19 cellular contexts compared by ENCODE assay signal in the genomic region with DNA sequence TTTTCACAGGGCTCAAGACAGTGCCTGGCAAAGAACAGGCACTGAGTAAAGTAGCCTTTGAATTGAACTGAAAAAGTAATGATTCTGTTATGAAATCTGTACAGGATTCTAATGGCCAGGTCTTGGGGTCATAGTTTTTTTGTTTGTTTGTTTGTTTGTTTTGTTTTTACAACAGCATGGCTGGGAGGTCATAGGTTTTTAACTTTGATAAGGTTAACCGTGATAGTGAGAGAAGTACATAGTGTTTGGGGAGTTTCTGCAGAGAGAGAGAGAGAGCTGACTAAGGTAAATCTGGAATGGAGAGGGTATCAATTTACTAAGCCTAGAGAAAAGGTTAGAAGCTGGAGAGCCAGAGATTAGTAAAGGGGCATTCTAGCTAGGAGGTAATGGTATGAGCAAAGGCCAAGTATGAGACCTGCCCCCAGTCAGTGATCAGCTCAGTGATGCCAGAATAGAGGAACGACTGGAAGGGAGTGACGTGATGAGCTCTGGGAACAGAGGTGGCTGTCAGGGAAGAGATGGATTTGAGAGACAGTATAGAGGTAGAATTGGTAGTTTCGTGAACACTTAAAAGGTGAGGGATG. TPM values are rescaled to one million over a fixed set of nuclear protein-coding genes. Genes with fewer than 3 reads are reported as not detected.
DNase-seq lines count a peak whose midpoint lies in the region; ATAC-seq, FAIRE-seq and TF ChIP-seq lines count a peak whose summit lies in the region.
"Had no signal": no experiment of that assay in that cellular context is flagged by ENCODE, and none has a peak within 500 bp of the region (broad histone marks: within the 10 kb centered on the region; RNA-seq: fewer than 3 reads in every experiment).

No MANE protein-coding gene starts in this region.

- H3K27me3 Mint-ChIP-seq in T-helper 1 cell treated with Interleukin-12 subunit alpha and Interleukin-12 subunit beta and Interleukin-4 antibody, amounts not matched to agents 30 μg/mL and 1 μg/mL, for 36 hours (ENCODE audit: low read depth), result no peaks in the 10 kb centered on the region
- no peaks in the 10 kb centered on the region for H3K27me3 Mint-ChIP-seq in GM23338 (ENCODE audit: insufficient read depth, low read depth, poor library complexity)
- no peaks in the 10 kb centered on the region for H3K27me3 Mint-ChIP-seq in natural killer cell (ENCODE audit: low read depth in 2 of 2)

- H3K4me1 Mint-ChIP-seq in T-helper 1 cell treated with Interleukin-12 subunit alpha and Interleukin-12 subunit beta and Interleukin-4 antibody, amounts not matched to agents 30 μg/mL and 1 μg/mL, for 36 hours (ENCODE audit: low read depth), result peaks cover 37% of the 10 kb centered on the region
- H3K4me1 Mint-ChIP-seq in GM23338 (no peaks in the 10 kb centered on the region), natural killer cell (peaks cover 5 to 16% of the 10 kb centered on the region in 2 donors)

- H2AFZ ChIP-seq in GM23338, result no peak overlapping the region
- no peak overlapping the region for H2AFZ ChIP-seq in GM12878 (ENCODE audit: control insufficient read depth, low read depth, low read length)

- in situ Hi-C loops in GM12878 (cut with MboI), result no loop called here

- no peaks in the 10 kb centered on the region for H3K9me3 ChIP-seq in GM12878 (replicated peaks; ENCODE audit: control insufficient read depth, insufficient read depth, low read length)
- H3K9me3 ChIP-seq: BLaER1, tibial artery had no signal

- no peak overlapping the region for H3K9ac ChIP-seq in GM12878 (ENCODE audit: control insufficient read depth, insufficient read depth, low read length)
- H3K9ac ChIP-seq: BLaER1 had no signal

- H3K27ac ChIP-seq in GM23338 (ENCODE audit: low read depth), result peak overlapping the region; percentile 60
- H3K27ac ChIP-seq in GM12878 (ENCODE audit: control insufficient read depth, insufficient read depth), result no peak overlapping the region
- H3K27ac ChIP-seq: BLaER1, SK-N-MC, tibial artery had no signal

- 75% methylated on average over 4 of the region's 4 CpGs for WGBS in GM12878 (ENCODE audit: insufficient coverage, insufficient replicate concordance, low lambda C conversion rate, missing lambda C conversion rate)

- DNase-seq in T-helper 1 cell (no peak), GM23338 (ENCODE audit: low spot score) (no peak), GM12878 (ENCODE audit: low read depth, low spot score) (no peak), natural killer cell (no peak), amniotic stem cell (lab: John Stamatoyannopoulos, UW) (no peak), ureter (ENCODE audit: low spot score) (no peak)
- no peak for DNase-seq in stimulated activated CD4-positive, alpha-beta T cell treated with anti-CD3 and anti-CD28 coated beads, Interleukin-2, amount 100 ng/mL, for 48 hours
- DNase-seq: 8988T; activated T-cell treated with anti-CD3 and anti-CD28 coated beads, Interleukin-2, amount 50 U/mL, for 4 hours; NCI-H1417 treated with DMSO at 0.1 percent for 48 hours; NCI-H774; tibial artery had no signal

- no peak for FAIRE-seq in GM12878 (lab: Jason Lieb, UNC)
- FAIRE-seq: astrocyte, islet of Langerhans had no signal

- H3K4me1 ChIP-seq in GM23338 (ENCODE audit: insufficient read depth) (no peaks in the 10 kb centered on the region), GM12878 (ENCODE audit: control insufficient read depth, insufficient read depth, low read length) (no peaks in the 10 kb centered on the region)
- H3K4me1 ChIP-seq: BLaER1, tibial artery had no signal

- peaks cover 67% of the 10 kb centered on the region for H3K36me3 Mint-ChIP-seq in T-helper 1 cell treated with Interleukin-12 subunit alpha and Interleukin-12 subunit beta and Interleukin-4 antibody, amounts not matched to agents 30 μg/mL and 1 μg/mL, for 36 hours (ENCODE audit: low read depth)
- H3K36me3 Mint-ChIP-seq in GM23338 (ENCODE audit: low read depth) (peaks cover 95% of the 10 kb centered on the region), natural killer cell (peaks cover 52% of the 10 kb centered on the region)

- intact Hi-C loops in GM12878 (cut with micrococcal nuclease; ENCODE audit: unreplicated experiment), result no loop called here
- intact Hi-C loops in natural killer cell (cut with micrococcal nuclease), result no loop called here

- TF ChIP-seq POLR2A in GM12878 (IDR thresholded peaks at IDR 0.05; ENCODE audit: low read depth, low read length), result 0 out of 2 replicates have a peak, but pooled peaks have one; percentile 14

- H3K79me2 ChIP-seq in GM23338 (replicated peaks; ENCODE audit: insufficient read depth), result peaks cover 72% of the 10 kb centered on the region
- H3K79me2 ChIP-seq in GM12878 (ENCODE audit: control insufficient read depth, insufficient read depth, low read length), result no peaks in the 10 kb centered on the region; the same call in none of the 2 replicates

- no peak overlapping the region for H3K4me3 Mint-ChIP-seq in T-helper 1 cell treated with Interleukin-12 subunit alpha and Interleukin-12 subunit beta and Interleukin-4 antibody, amounts not matched to agents 30 μg/mL and 1 μg/mL, for 36 hours
- no peak overlapping the region for H3K4me3 Mint-ChIP-seq in GM23338
- no peak overlapping the region for H3K4me3 Mint-ChIP-seq in natural killer cell
- H3K4me3 Mint-ChIP-seq: activated T-cell treated with anti-CD3 and anti-CD28 coated beads, Interleukin-2, amount 50 U/mL, for 4 hours had no signal

- TF ChIP-seq EP300 in GM12878 (IDR thresholded peaks at IDR 0.05; ENCODE audit: borderline replicate concordance in 1 of 2, control insufficient read depth in 1 of 2, low read depth in 2 of 2, low read length in 2 of 2), result no peak

- no peak for TF ChIP-seq RAD21 in GM12878 (IDR thresholded peaks at IDR 0.05; ENCODE audit: insufficient read depth, low read depth, low read length)

- POLR2A ChIA-PET in GM12878 (lab: Charles Lee), result interaction anchor here (1.3 kb wide), 1 partner anchor 11 kb away, joined by 3 read pairs; no protein-coding TSS in a partner anchor

- H3K9me3 Mint-ChIP-seq in T-helper 1 cell treated with Interleukin-12 subunit alpha and Interleukin-12 subunit beta and Interleukin-4 antibody, amounts not matched to agents 30 μg/mL and 1 μg/mL, for 36 hours, result no peaks in the 10 kb centered on the region
- H3K9me3 Mint-ChIP-seq in GM23338, result no peaks in the 10 kb centered on the region; the same call in 2 of the 3 replicates
- H3K9me3 Mint-ChIP-seq in natural killer cell, result no peaks in the 10 kb centered on the region
- H3K9me3 Mint-ChIP-seq: activated T-cell treated with anti-CD3 and anti-CD28 coated beads, Interleukin-2, amount 50 U/mL, for 4 hours had no signal

- CTCF ChIA-PET in GM12878 (lab: Yijun Ruan, JAX), result interaction anchor here (0.8 to 1.6 kb wide), 4 partner anchors 9 to 255 kb away, joined by 3 to 4 read pairs (median 3); no protein-coding TSS in a partner anchor

- peak overlapping the region; percentile 62 for H3K27ac Mint-ChIP-seq in T-helper 1 cell treated with Interleukin-12 subunit alpha and Interleukin-12 subunit beta and Interleukin-4 antibody, amounts not matched to agents 30 μg/mL and 1 μg/mL, for 36 hours
- H3K27ac Mint-ChIP-seq in GM23338, result peak overlapping the region; percentile 24; the same call in 1 of the 2 replicates
- peak overlapping the region; percentile 12 to 21 for H3K27ac Mint-ChIP-seq in natural killer cell

- H3K27me3 ChIP-seq in GM23338 (ENCODE audit: insufficient read depth), result no peaks in the 10 kb centered on the region
- no peaks in the 10 kb centered on the region for H3K27me3 ChIP-seq in GM12878 (replicated peaks in 1 of 2; ENCODE audit: control insufficient read depth in 2 of 2, insufficient read depth in 2 of 2, low read length in 1 of 2)
- H3K27me3 ChIP-seq: BLaER1, tibial artery had no signal

- H3K4me3 ChIP-seq in GM23338 (no peak overlapping the region), GM12878 (no peak overlapping the region)
- H3K4me3 ChIP-seq: BLaER1, SK-N-MC, smooth muscle cell, tibial artery had no signal

- no peak for ATAC-seq in GM23338
- no peak for ATAC-seq in GM12878
- no peak for ATAC-seq in natural killer cell
- ATAC-seq: Panc1 had no signal

- H3K9me2 ChIP-seq in GM23338 (ENCODE audit: insufficient read depth), result no peaks in the 10 kb centered on the region

- no TSS peak for BruUV-seq in GM12878 (replicated peaks; lab: Mats Ljungman, UMichigan)

- H3F3A ChIP-seq in GM23338 (replicated peaks; ENCODE audit: low read depth), result peaks cover 8% of the 10 kb centered on the region

- peaks cover 41% of the 10 kb centered on the region for H4K20me1 ChIP-seq in GM23338 (replicated peaks; ENCODE audit: insufficient read depth)
- no peaks in the 10 kb centered on the region for H4K20me1 ChIP-seq in GM12878 (ENCODE audit: control insufficient read depth, insufficient read depth)

- H3K4me2 ChIP-seq in GM23338 (no peak overlapping the region), GM12878 (ENCODE audit: control insufficient read depth, insufficient read depth) (no peak overlapping the region)
- H3K4me2 ChIP-seq: BLaER1, smooth muscle cell had no signal

- SMC1A ChIA-PET in GM12878 (lab: Charles Lee; ENCODE audit: uncharacterized antibody, unreplicated experiment), result interaction anchor here (0.8 to 0.9 kb wide), 2 partner anchors 9 to 102 kb away, joined by 3 to 4 read pairs; no protein-coding TSS in a partner anchor

- peaks cover 94% of the 10 kb centered on the region for H3K36me3 ChIP-seq in GM23338 (ENCODE audit: insufficient read depth)
- peaks cover 14 to 67% of the 10 kb centered on the region in 2 experiments for H3K36me3 ChIP-seq in GM12878 (ENCODE audit: control insufficient read depth in 2 of 2, insufficient read depth in 2 of 2, low read length in 1 of 2)

- TF ChIP-seq CTCF in GM23338 (conservative IDR thresholded peaks at IDR 0.05; ENCODE audit: low read depth in 2 of 2), result no peak
- no peak for TF ChIP-seq CTCF in GM12878 (IDR thresholded peaks at IDR 0.05 in 2 of 3, conservative IDR thresholded peaks at IDR 0.05 in 1 of 3; ENCODE audit: control insufficient read depth in 2 of 3, extremely low read depth in 1 of 3, insufficient read depth in 1 of 3, low read depth in 3 of 3, low read length in 3 of 3)
- no peak for TF ChIP-seq CTCF in natural killer cell (IDR thresholded peaks at IDR 0.05)

- RAD21 ChIA-PET in GM12878 (lab: Charles Lee; ENCODE audit: unreplicated experiment), result no interaction called here

RNA-seq across cellular contexts. Expression of a gene that starts 25.9 kb away (rescaled TPM):
- 482 and 499 TPM in 2 replicates for total RNA-seq in GM23338 (2014; rRNA removed; shearing (Covaris generic))
- polyA plus RNA-seq in GM23338 (2016; fragmentation: Nextera tagmentation; extraction: Ambion mirVana) (432 and 524 TPM in 2 replicates), GM12878 (2011; rRNA removed) (636 and 704 TPM in 2 replicates), GM12878 (2014; fragmentation: Illumina TruSeq; extraction: Trizol) (496 and 588 TPM in 2 replicates), GM12878 (2014; fragmentation: Nextera tagmentation; extraction: Ambion mirVana) (100 to 1,000 TPM; 552 to 556 TPM), GM12878 (2014; rRNA removed) (227 and 259 TPM in 2 replicates), GM12878 (2016; fragmentation: Nextera tagmentation; extraction: Ambion mirVana) (100 to 1,000 TPM; 770 to 815 TPM)
- 263 and 285 TPM in 2 replicates for total RNA-seq in GM12878 (2013; cell fraction: nucleolus; rRNA removed)
- total RNA-seq in GM12878 (2014; rRNA removed) (403 and 444 TPM in 2 replicates), GM12878 (2014; rRNA removed; fragmentation: Illumina TruSeq; extraction: Trizol) (489 and 508 TPM in 2 replicates), GM12878 (2021) (479 and 499 TPM in 2 replicates), natural killer cell (100 to 1,000 TPM; 188 to 220 (median 201) TPM), ureter (282 TPM)
- 207 TPM for polyA plus RNA-seq in GM12878 (2011; ENCODE audit: low read depth)
- polyA plus RNA-seq in GM12878 (2011; cell fraction: cytosol; rRNA removed), result 275 and 287 TPM in 2 replicates
- 218 and 240 TPM in 2 replicates for polyA plus RNA-seq in GM12878 (2011; cell fraction: nucleus; rRNA removed)
- 158 and 167 TPM in 2 replicates for polyA plus RNA-seq in GM12878 (2012)
- polyA minus RNA-seq in GM12878 (2011; rRNA and poly(A)+ RNA removed), result 521 and 1,300 TPM in 2 replicates
- 139 and 143 TPM in 2 replicates for polyA minus RNA-seq in GM12878 (2011; cell fraction: cytosol; rRNA and poly(A)+ RNA removed)
- polyA minus RNA-seq in GM12878 (2011; cell fraction: nucleus; rRNA and poly(A)+ RNA removed), result 186 and 262 TPM in 2 replicates

RNA-seq across cellular contexts. Expression of a gene that starts 53.3 kb away (rescaled TPM):
- 3.9 and 8.0 TPM in 2 replicates for total RNA-seq in GM23338 (2014; rRNA removed; shearing (Covaris generic))
- polyA plus RNA-seq in GM23338 (2016; fragmentation: Nextera tagmentation; extraction: Ambion mirVana), result 1.4 and 1.7 TPM in 2 replicates
- 0.67 and 0.71 TPM in 2 replicates for total RNA-seq in GM12878 (2013; cell fraction: nucleolus; rRNA removed)
- 1.4 and 1.6 TPM in 2 replicates for total RNA-seq in GM12878 (2014; rRNA removed)
- 2.5 TPM in 2 replicates for total RNA-seq in GM12878 (2014; rRNA removed; fragmentation: Illumina TruSeq; extraction: Trizol)
- 2.4 and 2.7 TPM in 2 replicates for total RNA-seq in GM12878 (2021)
- polyA plus RNA-seq in GM12878 (2011; ENCODE audit: low read depth), result 0.16 TPM
- 0.13 and 0.23 TPM in 2 replicates for polyA plus RNA-seq in GM12878 (2011; rRNA removed)
- polyA plus RNA-seq in GM12878 (2011; cell fraction: cytosol; rRNA removed), result 0.02 and 0.07 TPM in 2 replicates
- polyA plus RNA-seq in GM12878 (2011; cell fraction: nucleus; rRNA removed), result 0.06 TPM in 1 of 2 replicates, not detected in the other
- 0.26 and 0.58 TPM in 2 replicates for polyA plus RNA-seq in GM12878 (2012)
- polyA plus RNA-seq in GM12878 (2014; fragmentation: Illumina TruSeq; extraction: Trizol), result 2.3 and 2.8 TPM in 2 replicates
- 1 to 10 TPM in 1 of 2 experiments, under 1 TPM in 1; 0.57 to 1.2 TPM for polyA plus RNA-seq in GM12878 (2014; fragmentation: Nextera tagmentation; extraction: Ambion mirVana)
- 1.5 and 3.2 TPM in 2 replicates for polyA plus RNA-seq in GM12878 (2014; rRNA removed)
- 1 to 10 TPM; 2.1 to 3.1 TPM for polyA plus RNA-seq in GM12878 (2016; fragmentation: Nextera tagmentation; extraction: Ambion mirVana)
- polyA minus RNA-seq in GM12878 (2011; rRNA and poly(A)+ RNA removed), result 0.82 TPM in 1 of 2 replicates, not detected in the other
- not detected in 2 replicates for polyA minus RNA-seq in GM12878 (2011; cell fraction: cytosol; rRNA and poly(A)+ RNA removed)
- polyA minus RNA-seq in GM12878 (2011; cell fraction: nucleus; rRNA and poly(A)+ RNA removed), result 0.12 TPM in 1 of 2 replicates, not detected in the other
- total RNA-seq in natural killer cell, result 1 to 10 TPM in 1 of 3 donors, under 1 TPM in 2; 0.68 to 1.5 (median 0.98) TPM
- 0.21 TPM for total RNA-seq in ureter

RNA-seq across cellular contexts. Expression of a gene that starts 53.4 kb away (rescaled TPM):
- total RNA-seq in GM23338 (2014; rRNA removed; shearing (Covaris generic)), result 15.5 and 18.7 TPM in 2 replicates
- polyA plus RNA-seq in GM23338 (2016; fragmentation: Nextera tagmentation; extraction: Ambion mirVana) (12.1 and 12.7 TPM in 2 replicates), GM12878 (2011; rRNA removed) (30.4 and 36.8 TPM in 2 replicates), GM12878 (2014; fragmentation: Illumina TruSeq; extraction: Trizol) (28.8 and 30.2 TPM in 2 replicates), GM12878 (2014; fragmentation: Nextera tagmentation; extraction: Ambion mirVana) (10 to 100 TPM in 1 of 2 experiments, 1 to 10 TPM in 1; 7.6 to 10.4 TPM), GM12878 (2014; rRNA removed) (26.1 and 37.4 TPM in 2 replicates), GM12878 (2016; fragmentation: Nextera tagmentation; extraction: Ambion mirVana) (10 to 100 TPM; 22.4 to 27.8 TPM)
- 39.0 and 48.8 TPM in 2 replicates for total RNA-seq in GM12878 (2013; cell fraction: nucleolus; rRNA removed)
- total RNA-seq in GM12878 (2014; rRNA removed) (25.6 and 36.2 TPM in 2 replicates), GM12878 (2014; rRNA removed; fragmentation: Illumina TruSeq; extraction: Trizol) (25.7 and 27.5 TPM in 2 replicates), GM12878 (2021) (20.4 and 25.3 TPM in 2 replicates), natural killer cell (10 to 100 TPM; 15.4 to 25.7 (median 17.5) TPM), ureter (6.3 TPM)
- polyA plus RNA-seq in GM12878 (2011; ENCODE audit: low read depth), result 34.7 TPM
- polyA plus RNA-seq in GM12878 (2011; cell fraction: cytosol; rRNA removed), result 26.9 and 33.7 TPM in 2 replicates
- 21.6 and 23.4 TPM in 2 replicates for polyA plus RNA-seq in GM12878 (2011; cell fraction: nucleus; rRNA removed)
- 13.5 and 20.7 TPM in 2 replicates for polyA plus RNA-seq in GM12878 (2012)
- polyA minus RNA-seq in GM12878 (2011; rRNA and poly(A)+ RNA removed), result 31.8 and 50.8 TPM in 2 replicates
- polyA minus RNA-seq in GM12878 (2011; cell fraction: cytosol; rRNA and poly(A)+ RNA removed), result 6.8 and 7.9 TPM in 2 replicates
- 17.5 and 19.0 TPM in 2 replicates for polyA minus RNA-seq in GM12878 (2011; cell fraction: nucleus; rRNA and poly(A)+ RNA removed)
